In genomic region chr11:133443361-133443760, GRCh38 we compare ENCODE assay signal across 23 cellular contexts.
"Had no signal": no experiment of that assay in that cellular context is flagged by ENCODE, and none has a peak within 500 bp of the region (broad histone marks: within the 10 kb centered on the region; RNA-seq: fewer than 3 reads in every experiment).

No MANE protein-coding gene starts in this region.

- H3K27me3 Mint-ChIP-seq: activated CD4-positive, alpha-beta T cell treated with anti-CD3 and anti-CD28 coated beads for 36 hours; activated naive CD8-positive, alpha-beta T cell treated with anti-CD3 and anti-CD28 coated beads for 36 hours; effector memory CD8-positive, alpha-beta T cell; naive B cell; stimulated activated naive CD8-positive, alpha-beta T cell treated with anti-CD3 and anti-CD28 coated beads, Interleukin-15, amount 100 ng/mL, for 72 hours had no signal

- H3K9me3 Mint-ChIP-seq: stimulated activated naive CD8-positive, alpha-beta T cell treated with anti-CD3 and anti-CD28 coated beads, Interleukin-15, amount 100 ng/mL, for 72 hours had no signal

- H3K36me3 Mint-ChIP-seq: activated naive CD8-positive, alpha-beta T cell treated with anti-CD3 and anti-CD28 coated beads for 36 hours; naive B cell had no signal

- H3K27ac Mint-ChIP-seq: activated CD4-positive, alpha-beta T cell treated with anti-CD3 and anti-CD28 coated beads for 36 hours; activated naive CD8-positive, alpha-beta T cell treated with anti-CD3 and anti-CD28 coated beads for 36 hours; effector memory CD8-positive, alpha-beta T cell; naive B cell; stimulated activated naive CD8-positive, alpha-beta T cell treated with anti-CD3 and anti-CD28 coated beads, Interleukin-15, amount 100 ng/mL, for 72 hours had no signal

- H2AFZ ChIP-seq: hepatocyte had no signal

- DNase-seq: activated CD4-positive, alpha-beta T cell treated with anti-CD3 and anti-CD28 coated beads for 36 hours; activated CD4-positive, alpha-beta T cell treated with anti-CD3 and anti-CD28 coated beads, Interleukin-2, amount 50 U/mL, for 48 hours; activated naive CD4-positive, alpha-beta T cell; activated naive CD8-positive, alpha-beta T cell treated with anti-CD3 and anti-CD28 coated beads for 36 hours; activated T-cell treated with anti-CD3 and anti-CD28 coated beads for 4 hours; amniotic stem cell; body of pancreas; caudate nucleus; effector memory CD8-positive, alpha-beta T cell; foreskin fibroblast; islet precursor cell; mucosa of descending colon; naive B cell; ovary; right lobe of liver; small intestine; stimulated activated CD4-positive, alpha-beta T cell treated with anti-CD3 and anti-CD28 coated beads, Interleukin-4, amount 100 ng/mL, for 1 hour; stimulated activated naive CD8-positive, alpha-beta T cell treated with anti-CD3 and anti-CD28 coated beads, Interleukin-15, amount 100 ng/mL, for 72 hours; T-helper 2 cell; trophoblast cell had no signal

- H3K4me3 Mint-ChIP-seq: activated CD4-positive, alpha-beta T cell treated with anti-CD3 and anti-CD28 coated beads for 36 hours; activated naive CD8-positive, alpha-beta T cell treated with anti-CD3 and anti-CD28 coated beads for 36 hours; effector memory CD8-positive, alpha-beta T cell; naive B cell; stimulated activated naive CD8-positive, alpha-beta T cell treated with anti-CD3 and anti-CD28 coated beads, Interleukin-15, amount 100 ng/mL, for 72 hours had no signal

- H3K4me1 ChIP-seq: body of pancreas, right lobe of liver, vagina had no signal

- ATAC-seq: activated CD4-positive, alpha-beta T cell treated with anti-CD3 and anti-CD28 coated beads for 36 hours; body of pancreas; effector memory CD8-positive, alpha-beta T cell; mucosa of descending colon; right lobe of liver; stimulated activated naive CD8-positive, alpha-beta T cell treated with anti-CD3 and anti-CD28 coated beads, Interleukin-15, amount 100 ng/mL, for 72 hours had no signal

- H3K27ac ChIP-seq: body of pancreas, hepatocyte, ovary, right lobe of liver, vagina, VCaP had no signal

- H3K4me1 Mint-ChIP-seq: activated CD4-positive, alpha-beta T cell treated with anti-CD3 and anti-CD28 coated beads for 36 hours; activated naive CD8-positive, alpha-beta T cell treated with anti-CD3 and anti-CD28 coated beads for 36 hours; naive B cell; stimulated activated naive CD8-positive, alpha-beta T cell treated with anti-CD3 and anti-CD28 coated beads, Interleukin-15, amount 100 ng/mL, for 72 hours had no signal

- H3K4me2 ChIP-seq: hepatocyte had no signal

- H3K4me3 ChIP-seq: body of pancreas, hepatocyte, mucosa of descending colon, ovary, right lobe of liver, vagina had no signal

- H3K9me3 ChIP-seq: body of pancreas, ovary, right lobe of liver, vagina had no signal

- H3K36me3 ChIP-seq: ovary, right lobe of liver, vagina had no signal

- H3K27me3 ChIP-seq: body of pancreas, hepatocyte, ovary, right lobe of liver, vagina had no signal

- H3K79me2 ChIP-seq: hepatocyte had no signal
